Comparison of ENCODE assay signal across 1 cellular context in genomic region chr3:13192471-13193213, GRCh38.
TF ChIP-seq lines count a peak whose summit lies in the region.

No MANE protein-coding gene starts in this region.

TF ChIP-seq in HepG2, 621 proteins besides CTCF, POLR2A, EP300 and RAD21 (continued from another document):
- 0 out of 2 replicates have a peak, but pooled peaks have one; percentile 13 for TF ChIP-seq PAXIP1 (CRISPR knock-in tag; conservative IDR thresholded peaks at IDR 0.05)
- 0 out of 2 replicates have a peak, but pooled peaks have one; percentile 17 for TF ChIP-seq SAP130 (CRISPR knock-in tag; IDR thresholded peaks at IDR 0.05; ENCODE audit: low read depth)
- TF ChIP-seq RXRA (CRISPR knock-in tag; IDR thresholded peaks at IDR 0.05) = peak; percentile 33; the same call in 1 of the 2 replicates
- TF ChIP-seq HIC2 (CRISPR knock-in tag; IDR thresholded peaks at IDR 0.05; ENCODE audit: low read depth) = peak; percentile 73; the same call in 1 of the 2 replicates
- TF ChIP-seq, protein P1, sequence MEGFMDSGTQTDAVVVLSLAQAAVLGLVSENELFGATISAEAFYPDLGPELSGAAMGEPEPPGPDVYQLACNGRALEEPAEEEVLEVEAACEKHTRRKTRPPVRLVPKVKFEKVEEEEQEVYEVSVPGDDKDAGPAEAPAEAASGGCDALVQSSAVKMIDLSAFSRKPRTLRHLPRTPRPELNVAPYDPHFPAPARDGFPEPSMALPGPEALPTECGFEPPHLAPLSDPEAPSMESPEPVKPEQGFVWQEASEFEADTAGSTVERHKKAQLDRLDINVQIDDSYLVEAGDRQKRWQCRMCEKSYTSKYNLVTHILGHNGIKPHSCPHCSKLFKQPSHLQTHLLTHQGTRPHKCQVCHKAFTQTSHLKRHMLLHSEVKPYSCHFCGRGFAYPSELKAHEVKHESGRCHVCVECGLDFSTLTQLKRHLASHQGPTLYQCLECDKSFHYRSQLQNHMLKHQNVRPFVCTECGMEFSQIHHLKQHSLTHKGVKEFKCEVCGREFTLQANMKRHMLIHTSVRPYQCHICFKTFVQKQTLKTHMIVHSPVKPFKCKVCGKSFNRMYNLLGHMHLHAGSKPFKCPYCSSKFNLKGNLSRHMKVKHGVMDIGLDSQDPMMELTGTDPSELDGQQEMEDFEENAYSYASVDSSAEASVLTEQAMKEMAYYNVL (CRISPR knock-in tag; IDR thresholded peaks at IDR 0.05; ENCODE audit: borderline replicate concordance) = 0 out of 2 replicates have a peak, but pooled peaks have one; percentile 58
- 0 out of 2 replicates have a peak, but pooled peaks have one; percentile 10 for TF ChIP-seq SMC3 (IDR thresholded peaks at IDR 0.05; ENCODE audit: low read length)
- TF ChIP-seq ZNF562 (CRISPR knock-in tag; IDR thresholded peaks at IDR 0.05; ENCODE audit: borderline replicate concordance) = no peak
- TF ChIP-seq ZFY (CRISPR knock-in tag; IDR thresholded peaks at IDR 0.05) = peak; percentile 21; the same call in 1 of the 2 replicates
- TF ChIP-seq ZNF768 (CRISPR knock-in tag; IDR thresholded peaks at IDR 0.05) = peak; percentile 50; the same call in 1 of the 2 replicates
- TF ChIP-seq ZNF572 (CRISPR knock-in tag; IDR thresholded peaks at IDR 0.05) = peak; percentile 71; the same call in 1 of the 2 replicates
- no peak for TF ChIP-seq ATF2 (CRISPR knock-in tag; IDR thresholded peaks at IDR 0.05)
- TF ChIP-seq, protein P2, sequence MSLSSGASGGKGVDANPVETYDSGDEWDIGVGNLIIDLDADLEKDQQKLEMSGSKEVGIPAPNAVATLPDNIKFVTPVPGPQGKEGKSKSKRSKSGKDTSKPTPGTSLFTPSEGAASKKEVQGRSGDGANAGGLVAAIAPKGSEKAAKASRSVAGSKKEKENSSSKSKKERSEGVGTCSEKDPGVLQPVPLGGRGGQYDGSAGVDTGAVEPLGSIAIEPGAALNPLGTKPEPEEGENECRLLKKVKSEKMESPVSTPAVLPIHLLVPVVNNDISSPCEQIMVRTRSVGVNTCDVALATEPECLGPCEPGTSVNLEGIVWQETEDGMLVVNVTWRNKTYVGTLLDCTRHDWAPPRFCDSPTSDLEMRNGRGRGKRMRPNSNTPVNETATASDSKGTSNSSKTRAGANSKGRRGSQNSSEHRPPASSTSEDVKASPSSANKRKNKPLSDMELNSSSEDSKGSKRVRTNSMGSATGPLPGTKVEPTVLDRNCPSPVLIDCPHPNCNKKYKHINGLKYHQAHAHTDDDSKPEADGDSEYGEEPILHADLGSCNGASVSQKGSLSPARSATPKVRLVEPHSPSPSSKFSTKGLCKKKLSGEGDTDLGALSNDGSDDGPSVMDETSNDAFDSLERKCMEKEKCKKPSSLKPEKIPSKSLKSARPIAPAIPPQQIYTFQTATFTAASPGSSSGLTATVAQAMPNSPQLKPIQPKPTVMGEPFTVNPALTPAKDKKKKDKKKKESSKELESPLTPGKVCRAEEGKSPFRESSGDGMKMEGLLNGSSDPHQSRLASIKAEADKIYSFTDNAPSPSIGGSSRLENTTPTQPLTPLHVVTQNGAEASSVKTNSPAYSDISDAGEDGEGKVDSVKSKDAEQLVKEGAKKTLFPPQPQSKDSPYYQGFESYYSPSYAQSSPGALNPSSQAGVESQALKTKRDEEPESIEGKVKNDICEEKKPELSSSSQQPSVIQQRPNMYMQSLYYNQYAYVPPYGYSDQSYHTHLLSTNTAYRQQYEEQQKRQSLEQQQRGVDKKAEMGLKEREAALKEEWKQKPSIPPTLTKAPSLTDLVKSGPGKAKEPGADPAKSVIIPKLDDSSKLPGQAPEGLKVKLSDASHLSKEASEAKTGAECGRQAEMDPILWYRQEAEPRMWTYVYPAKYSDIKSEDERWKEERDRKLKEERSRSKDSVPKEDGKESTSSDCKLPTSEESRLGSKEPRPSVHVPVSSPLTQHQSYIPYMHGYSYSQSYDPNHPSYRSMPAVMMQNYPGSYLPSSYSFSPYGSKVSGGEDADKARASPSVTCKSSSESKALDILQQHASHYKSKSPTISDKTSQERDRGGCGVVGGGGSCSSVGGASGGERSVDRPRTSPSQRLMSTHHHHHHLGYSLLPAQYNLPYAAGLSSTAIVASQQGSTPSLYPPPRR (CRISPR knock-in tag; IDR thresholded peaks at IDR 0.05; ENCODE audit: borderline replicate concordance) = no peak
- peak; percentile 94 for TF ChIP-seq ZSCAN25 (CRISPR knock-in tag; IDR thresholded peaks at IDR 0.05)
- TF ChIP-seq ARID5B (CRISPR knock-in tag; IDR thresholded peaks at IDR 0.05) = no peak
- TF ChIP-seq HNRNPL (IDR thresholded peaks at IDR 0.05; ENCODE audit: low read depth, low read length) = 0 out of 2 replicates have a peak, but pooled peaks have one; percentile 65
- TF ChIP-seq ZNF687 (CRISPR knock-in tag; IDR thresholded peaks at IDR 0.05) = peak; percentile 80
- no peak for TF ChIP-seq SCMH1 (CRISPR knock-in tag; IDR thresholded peaks at IDR 0.05; ENCODE audit: borderline replicate concordance)
- no peak for TF ChIP-seq ZNF432 (CRISPR knock-in tag; IDR thresholded peaks at IDR 0.05; ENCODE audit: borderline replicate concordance)
- 0 out of 2 replicates have a peak, but pooled peaks have one; percentile 32 for TF ChIP-seq ZBTB7B (CRISPR knock-in tag; IDR thresholded peaks at IDR 0.05)
- no peak for TF ChIP-seq ZNF34 (CRISPR knock-in tag; IDR thresholded peaks at IDR 0.05; ENCODE audit: borderline replicate concordance)
- TF ChIP-seq PRMT3 (CRISPR knock-in tag; IDR thresholded peaks at IDR 0.05; ENCODE audit: borderline replicate concordance, low read depth) = 0 out of 2 replicates have a peak, but pooled peaks have one; percentile 48
- TF ChIP-seq POLR2G (IDR thresholded peaks at IDR 0.05; ENCODE audit: low read depth, low read length) = no peak
- peak; percentile 40; the same call in 1 of the 2 replicates for TF ChIP-seq ZFX (CRISPR knock-in tag; IDR thresholded peaks at IDR 0.05; ENCODE audit: low read depth)
- peak; percentile 81; the same call in 1 of the 2 replicates for TF ChIP-seq ZNF296 (CRISPR knock-in tag; conservative IDR thresholded peaks at IDR 0.05)
- TF ChIP-seq, protein P3, sequence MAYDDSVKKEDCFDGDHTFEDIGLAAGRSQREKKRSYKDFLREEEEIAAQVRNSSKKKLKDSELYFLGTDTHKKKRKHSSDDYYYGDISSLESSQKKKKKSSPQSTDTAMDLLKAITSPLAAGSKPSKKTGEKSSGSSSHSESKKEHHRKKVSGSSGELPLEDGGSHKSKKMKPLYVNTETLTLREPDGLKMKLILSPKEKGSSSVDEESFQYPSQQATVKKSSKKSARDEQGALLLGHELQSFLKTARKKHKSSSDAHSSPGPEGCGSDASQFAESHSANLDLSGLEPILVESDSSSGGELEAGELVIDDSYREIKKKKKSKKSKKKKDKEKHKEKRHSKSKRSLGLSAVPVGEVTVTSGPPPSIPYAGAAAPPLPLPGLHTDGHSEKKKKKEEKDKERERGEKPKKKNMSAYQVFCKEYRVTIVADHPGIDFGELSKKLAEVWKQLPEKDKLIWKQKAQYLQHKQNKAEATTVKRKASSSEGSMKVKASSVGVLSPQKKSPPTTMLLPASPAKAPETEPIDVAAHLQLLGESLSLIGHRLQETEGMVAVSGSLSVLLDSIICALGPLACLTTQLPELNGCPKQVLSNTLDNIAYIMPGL (CRISPR knock-in tag; IDR thresholded peaks at IDR 0.05; ENCODE audit: borderline replicate concordance in 1 of 2, low read depth in 1 of 2) = peak in 1 of 2 experiments; percentile 55; a peak in 2 of 4 replicates
